In genomic region chr20:62528983-62529891, GRCh38 we compare ENCODE assay signal across 23 cellular contexts. TPM values are rescaled to one million over a fixed set of nuclear protein-coding genes. Genes with fewer than 3 reads are reported as not detected.
"Had no signal": no experiment of that assay in that cellular context is flagged by ENCODE, and none has a peak within 500 bp of the region (broad histone marks: within the 10 kb centered on the region; RNA-seq: fewer than 3 reads in every experiment).

No MANE protein-coding gene starts in this region.

- H3K4me1 ChIP-seq: breast epithelium, left lung, pancreas had no signal

- H3K4me3 ChIP-seq: breast epithelium, left lung, pancreas, SK-N-MC, skin epidermis had no signal

- DNase-seq: activated CD4-positive, alpha-beta T cell treated with anti-CD3 and anti-CD28 coated beads for 1 hour; activated CD4-positive, alpha-beta T cell treated with anti-CD3 and anti-CD28 coated beads, Interleukin-2, amount 50 U/mL, for 4 hours; activated naive CD4-positive, alpha-beta T cell treated with Interleukin-2 at 50 U/mL for 16 hours; activated naive CD8-positive, alpha-beta T cell treated with anti-CD3 and anti-CD28 coated beads, Interleukin-2, amount 50 U/mL, for 24 hours; aorta; hypothalamus; kidney; left lung; mesenchymal stem cell; pancreas; stimulated activated CD4-positive, alpha-beta T cell treated with anti-CD3 and anti-CD28 coated beads, Interleukin-15, amount 100 ng/mL, for 24 hours; stimulated activated CD4-positive, alpha-beta T cell treated with anti-CD3 and anti-CD28 coated beads, Interleukin-4, amount 100 ng/mL, for 24 hours; stimulated activated naive CD8-positive, alpha-beta T cell treated with anti-CD3 and anti-CD28 coated beads, Interleukin-15, Interleukin-2, amounts not matched to agents 100 U/mL and 50 U/mL, for 24 hours; T-helper 1 cell; T1000 had no signal

- H3K36me3 Mint-ChIP-seq: type B pancreatic cell had no signal

- H3K4me1 Mint-ChIP-seq: activated T-helper 17 cell treated with anti-CD3 and anti-CD28 coated beads, Interleukin-2, amount 50 U/mL, for 72 hours had no signal

- H3K36me3 ChIP-seq: breast epithelium, left lung, pancreas had no signal

- H3K9me3 ChIP-seq: breast epithelium, left lung, pancreas had no signal

- H3K9me3 Mint-ChIP-seq: activated naive CD8-positive, alpha-beta T cell treated with anti-CD3 and anti-CD28 coated beads, Interleukin-2, amount 50 U/mL, for 24 hours; activated T-helper 17 cell treated with anti-CD3 and anti-CD28 coated beads, Interleukin-2, amount 50 U/mL, for 72 hours; type B pancreatic cell had no signal

- ATAC-seq: activated naive CD8-positive, alpha-beta T cell treated with anti-CD3 and anti-CD28 coated beads, Interleukin-2, amount 50 U/mL, for 24 hours; activated T-helper 17 cell treated with anti-CD3 and anti-CD28 coated beads, Interleukin-2, amount 50 U/mL, for 72 hours; left lung; pancreas; stimulated activated naive CD8-positive, alpha-beta T cell treated with anti-CD3 and anti-CD28 coated beads, Interleukin-15, Interleukin-2, amounts not matched to agents 100 U/mL and 50 U/mL, for 24 hours had no signal

- FAIRE-seq: kidney, pancreas had no signal

- H3K27ac Mint-ChIP-seq: activated naive CD8-positive, alpha-beta T cell treated with anti-CD3 and anti-CD28 coated beads, Interleukin-2, amount 50 U/mL, for 24 hours; activated T-helper 17 cell treated with anti-CD3 and anti-CD28 coated beads, Interleukin-2, amount 50 U/mL, for 72 hours; type B pancreatic cell had no signal

- H3K27ac ChIP-seq: breast epithelium, left lung, pancreas, SK-N-MC, skin epidermis had no signal

- H3K4me3 Mint-ChIP-seq: activated naive CD8-positive, alpha-beta T cell treated with anti-CD3 and anti-CD28 coated beads, Interleukin-2, amount 50 U/mL, for 24 hours; activated T-helper 17 cell treated with anti-CD3 and anti-CD28 coated beads, Interleukin-2, amount 50 U/mL, for 72 hours; type B pancreatic cell had no signal

RNA-seq across cellular contexts. Expression of gene GATA5, which starts 53.4 kb away (rescaled TPM):
- total RNA-seq: activated T-helper 17 cell treated with anti-CD3 and anti-CD28 coated beads, Interleukin-2, amount 50 U/mL, for 72 hours; dermis microvascular lymphatic vessel endothelial cell; renal cortical epithelial cell had no signal
- polyA plus RNA-seq: neural cell had no signal
